ENCODE assay signal across 8 cellular contexts in genomic region chr12:96907681-96908163, GRCh38. TPM values are rescaled to one million over a fixed set of nuclear protein-coding genes. Genes with fewer than 3 reads are reported as not detected.
DNase-seq lines count a peak whose midpoint lies in the region; ATAC-seq, FAIRE-seq and TF ChIP-seq lines count a peak whose summit lies in the region.

No MANE protein-coding gene starts in this region.

- peak in 6 of 7 experiments; percentile 2 to 51 (median 18) for DNase-seq in CD8-positive, alpha-beta T cell
- DNase-seq in RWPE2 (ENCODE audit: low spot score) (no peak), MCF 10A (ENCODE audit: unreplicated experiment) (peak; percentile 40), keratinocyte (ENCODE audit: low read depth, low spot score) (no peak), NCI-H128 (lab: John Stamatoyannopoulos, UW; ENCODE audit: unreplicated experiment) (no peak)
- peak; percentile 39 for DNase-seq in stimulated activated CD8-positive, alpha-beta memory T cell treated with anti-CD3 and anti-CD28 coated beads, Interleukin-4, amount 100 ng/mL, for 48 hours

- H2AFZ ChIP-seq in keratinocyte (ENCODE audit: control insufficient read depth, low read length) = peak overlapping the region; percentile 95

- CTCF ChIA-PET in CD8-positive, alpha-beta T cell (lab: Charles Lee) = interaction anchor here (1.5 kb wide), 1 partner anchor 9 kb away, joined by 5 read pairs; no protein-coding TSS in a partner anchor
- CTCF ChIA-PET in MCF 10A (lab: Yijun Ruan, JAX) = interaction anchor here (0.6 to 0.8 kb wide), 2 partner anchors 73 to 1491 kb away, joined by 3 to 4 read pairs; no protein-coding TSS in a partner anchor

- peaks cover 48% of the 10 kb centered on the region for H3K4me1 Mint-ChIP-seq in CD8-positive, alpha-beta T cell (ENCODE audit: low read depth)
- peaks cover 27% of the 10 kb centered on the region for H3K4me1 Mint-ChIP-seq in MCF 10A (ENCODE audit: insufficient read depth, unreplicated experiment)

- FAIRE-seq in keratinocyte (lab: Jason Lieb, UNC) = peak; percentile 55

- H3K9me3 ChIP-seq in CD8-positive, alpha-beta T cell (ENCODE audit: low read length) = no peaks in the 10 kb centered on the region
- H3K9me3 ChIP-seq in RWPE2 (ENCODE audit: severe bottlenecking) (no peaks in the 10 kb centered on the region), keratinocyte (ENCODE audit: control insufficient read depth, low read depth, low read length) (no peaks in the 10 kb centered on the region)

- peak overlapping the region; percentile 91 for H3K4me3 Mint-ChIP-seq in CD8-positive, alpha-beta T cell
- peak overlapping the region; percentile 89 for H3K4me3 Mint-ChIP-seq in MCF 10A (ENCODE audit: unreplicated experiment)

- H3K9ac ChIP-seq in keratinocyte (ENCODE audit: control insufficient read depth, extremely low read depth, insufficient read depth, low read length) = peak overlapping the region; percentile 74

- peaks cover 17% of the 10 kb centered on the region for H3K36me3 Mint-ChIP-seq in CD8-positive, alpha-beta T cell
- no peaks in the 10 kb centered on the region for H3K36me3 Mint-ChIP-seq in MCF 10A (ENCODE audit: insufficient read depth, unreplicated experiment)

- no peaks in the 10 kb centered on the region for H3K27me3 ChIP-seq in CD8-positive, alpha-beta T cell (ENCODE audit: insufficient read depth, low read length)
- no peaks in the 10 kb centered on the region for H3K27me3 ChIP-seq in RWPE2 (ENCODE audit: insufficient read depth, poor library complexity, severe bottlenecking)
- H3K27me3 ChIP-seq in keratinocyte (ENCODE audit: control insufficient read depth, extremely low read depth, insufficient read depth, low read length) = no peaks in the 10 kb centered on the region

- H3K27ac ChIP-seq in CD8-positive, alpha-beta T cell (ENCODE audit: low read depth, low read length) = peak overlapping the region; percentile 100
- H3K27ac ChIP-seq in RWPE2 (ENCODE audit: poor library complexity, severe bottlenecking) (peak overlapping the region; percentile 33), keratinocyte (ENCODE audit: control insufficient read depth, insufficient read depth, low read length) (peak overlapping the region; percentile 68)

- TSS peak; percentile 52 for BruUV-seq in MCF 10A (replicated peaks; lab: Mats Ljungman, UMichigan)

- intact Hi-C loops in CD8-positive, alpha-beta T cell (cut with DNase I, micrococcal nuclease) = loop anchor here (1.0 to 10.0 kb wide), 18 partner anchors 80 to 1835 kb away; partner anchors contain the start of genes ELK3 (in 2 of the 2), LTA4H (in 2 of the 2), NR2C1 (in 2 of the 2) and SNRPF (in 2 of the 2)
- intact Hi-C loops in MCF 10A (cut with micrococcal nuclease) = no loop called here

- H3K4me2 ChIP-seq in keratinocyte (ENCODE audit: control insufficient read depth, extremely low read depth, insufficient read depth, low read depth, low read length) = peak overlapping the region; percentile 80

- no peak for TF ChIP-seq CTCF in CD8-positive, alpha-beta T cell (IDR thresholded peaks at IDR 0.05)
- TF ChIP-seq CTCF in RWPE2 (IDR thresholded peaks at IDR 0.05; ENCODE audit: poor library complexity, severe bottlenecking) (no peak), MCF 10A (IDR thresholded peaks at IDR 0.05; ENCODE audit: unreplicated experiment) (no peak), keratinocyte (optimal IDR thresholded peaks at IDR 0.05 in 1 of 3, IDR thresholded peaks at IDR 0.05 in 1 of 3, conservative IDR thresholded peaks at IDR 0.05 in 1 of 3; ENCODE audit: extremely low read depth in 1 of 3, insufficient read depth in 2 of 3, low read length in 3 of 3) (no peak)

- dilution Hi-C loops in keratinocyte (cut with MboI; ENCODE audit: extremely low pct_ligation_motif_present, low sequenced_read_pairs) = no loop called here

- peaks cover 35% of the 10 kb centered on the region for H3K79me2 ChIP-seq in keratinocyte (ENCODE audit: control insufficient read depth, insufficient read depth, low read length)

- POLR2A ChIA-PET in CD8-positive, alpha-beta T cell (lab: Charles Lee) = interaction anchor here (0.9 to 2.0 kb wide), 2 partner anchors 10 to 34 kb away, joined by 4 to 6 read pairs; no protein-coding TSS in a partner anchor
- POLR2A ChIA-PET in MCF 10A (lab: Yijun Ruan, JAX) = interaction anchor here (0.7 to 3.0 kb wide), 9 partner anchors 10 to 1607 kb away, joined by 3 to 17 read pairs (median 4); partner anchors contain the start of gene LTA4H

- H4K20me1 ChIP-seq in keratinocyte (ENCODE audit: control insufficient read depth, extremely low read depth, insufficient read depth, low read length) = no peaks in the 10 kb centered on the region

- H3K27me3 Mint-ChIP-seq in CD8-positive, alpha-beta T cell (ENCODE audit: low read depth) = no peaks in the 10 kb centered on the region
- H3K27me3 Mint-ChIP-seq in MCF 10A (ENCODE audit: insufficient read depth, unreplicated experiment) = no peaks in the 10 kb centered on the region

- H3K27ac Mint-ChIP-seq in CD8-positive, alpha-beta T cell = peak overlapping the region; percentile 99
- H3K27ac Mint-ChIP-seq in MCF 10A (ENCODE audit: low read depth, unreplicated experiment) = peak overlapping the region; percentile 97

- H3K9me3 Mint-ChIP-seq in CD8-positive, alpha-beta T cell = no peaks in the 10 kb centered on the region
- H3K9me3 Mint-ChIP-seq in MCF 10A (ENCODE audit: unreplicated experiment) = no peaks in the 10 kb centered on the region

- ATAC-seq in CD8-positive, alpha-beta T cell = peak; percentile 34
- ATAC-seq in GM18909 (IDR thresholded peaks at IDR 0.05; ENCODE audit: poor library complexity, unreplicated experiment) (peak; percentile 29), HG03139 (IDR thresholded peaks at IDR 0.05; ENCODE audit: unreplicated experiment) (peak; percentile 12), RWPE2 (ENCODE audit: low read depth) (peak; percentile 50)

- no peaks in the 10 kb centered on the region for H3K36me3 ChIP-seq in CD8-positive, alpha-beta T cell (ENCODE audit: insufficient read depth, low read length)
- H3K36me3 ChIP-seq in RWPE2 (ENCODE audit: low read depth) (peaks cover 18% of the 10 kb centered on the region), keratinocyte (ENCODE audit: control insufficient read depth in 2 of 2, extremely low read depth in 1 of 2, insufficient read depth in 2 of 2, low read length in 2 of 2) (peaks cover 0 to 6% of the 10 kb centered on the region in 2 experiments)

- peak overlapping the region; percentile 99 for H3K4me3 ChIP-seq in CD8-positive, alpha-beta T cell (ENCODE audit: low read depth, low read length)
- H3K4me3 ChIP-seq in RWPE2 (ENCODE audit: severe bottlenecking) (peak overlapping the region; percentile 54), keratinocyte (ENCODE audit: control insufficient read depth in 2 of 3, extremely low read depth in 1 of 3, insufficient read depth in 2 of 3, low read depth in 1 of 3, low read length in 3 of 3) (peak overlapping the region; percentile 62 to 84 (median 72))

- H3K4me1 ChIP-seq in CD8-positive, alpha-beta T cell (ENCODE audit: insufficient read depth, low read length) = peaks cover 21% of the 10 kb centered on the region
- H3K4me1 ChIP-seq in RWPE2 (ENCODE audit: insufficient read depth, poor library complexity, severe bottlenecking) (no peaks in the 10 kb centered on the region), keratinocyte (ENCODE audit: control insufficient read depth, extremely low read depth, insufficient read depth, low read length) (peaks cover 7% of the 10 kb centered on the region)

- no peaks in the 10 kb centered on the region for H3K9me1 ChIP-seq in keratinocyte (ENCODE audit: control insufficient read depth, extremely low read depth, insufficient read depth, low read length)

RNA-seq across cellular contexts. Expression of gene NEDD1, which starts 0.7 kb away (rescaled TPM):
- 10 to 100 TPM; 26.7 to 27.8 TPM for total RNA-seq in CD8-positive, alpha-beta T cell
- 23.0 and 23.5 TPM in 2 replicates for total RNA-seq in MCF 10A (2022)
- 20.4 to 44.4 TPM (median 31.7 TPM) in 3 replicates for polyA plus RNA-seq in keratinocyte
- 7.7 TPM for polyA plus RNA-seq in keratinocyte (2011; ENCODE audit: low read depth)
- polyA plus RNA-seq in keratinocyte (2011; cell fraction: cytosol; rRNA removed) = 11.0 and 23.4 TPM in 2 replicates
- polyA plus RNA-seq in keratinocyte (2011; cell fraction: nucleus; rRNA removed) = 18.8 and 21.9 TPM in 2 replicates
- 8.1 and 19.3 TPM in 2 replicates for polyA plus RNA-seq in keratinocyte (2012; ENCODE audit: low replicate concordance)
- polyA minus RNA-seq in keratinocyte = 23.4 to 83.6 TPM (median 59.6 TPM) in 3 replicates
- polyA minus RNA-seq in keratinocyte (2011; cell fraction: cytosol; rRNA and poly(A)+ RNA removed) = 13.8 TPM
- polyA minus RNA-seq in keratinocyte (2011; cell fraction: nucleus; rRNA and poly(A)+ RNA removed) = 23.8 and 53.8 TPM in 2 replicates

Comparison
In these comparisons a context has a peak if more than half of its experiments do, and no peak if none do; other contexts are left out.
1. DNase-seq: peak in CD8-positive, alpha-beta T cell (6 of 7), MCF 10A (single experiment) and stimulated activated CD8-positive, alpha-beta memory T cell treated with anti-CD3 and anti-CD28 coated beads, Interleukin-4, amount 100 ng/mL, for 48 hours (single experiment); none in RWPE2 (single experiment), keratinocyte (single experiment) and NCI-H128 (single experiment).
2. H3K27ac ChIP-seq: peak in every context shown above with its lines; median percentile 100 in CD8-positive, alpha-beta T cell; 68 in keratinocyte; 33 in RWPE2.
3. Peak in every context shown above with its lines, with median percentiles within 50 percentile points of each other: ATAC-seq and H3K4me3 ChIP-seq.